11 cellular contexts compared by ENCODE assay signal in genomic region chr19:18208098-18208951, GRCh38. TPM values are rescaled to one million over a fixed set of nuclear protein-coding genes. Genes with fewer than 3 reads are reported as not detected.
DNase-seq lines count a peak whose midpoint lies in the region; ATAC-seq and TF ChIP-seq lines count a peak whose summit lies in the region.
"Had no signal": no experiment of that assay in that cellular context is flagged by ENCODE, and none has a peak within 500 bp of the region (broad histone marks: within the 10 kb centered on the region; RNA-seq: fewer than 3 reads in every experiment).

No MANE protein-coding gene starts in this region.

- H3K9ac ChIP-seq in OCI-LY1 (ENCODE audit: low read length) = no peak overlapping the region
- H3K9ac ChIP-seq: BLaER1 treated with 17β-estradiol and CSF1 and Interleukin-3, amounts not matched to agents 10 nM and 100 nM had no signal

- H3K9me2 ChIP-seq in OCI-LY1 (ENCODE audit: low read depth, low read length) = no peaks in the 10 kb centered on the region

- TF ChIP-seq CTCF in OCI-LY1 (IDR thresholded peaks at IDR 0.05; ENCODE audit: low read length) (peak; percentile 68), kidney epithelial cell (IDR thresholded peaks at IDR 0.05; ENCODE audit: insufficient read depth, low read length, poor library complexity, severe bottlenecking) (peak; percentile 69), transverse colon (IDR thresholded peaks at IDR 0.05) (peak; percentile 38 to 77 (median 72))

- no peak overlapping the region for H2AFZ ChIP-seq in OCI-LY1 (ENCODE audit: low read length)

- TF ChIP-seq EP300 in transverse colon (IDR thresholded peaks at IDR 0.05; ENCODE audit: low read depth) = no peak

- intact Hi-C loops in transverse colon (cut with DNase I; ENCODE audit: low total_unique reads) = loop anchor here (10.0 kb wide), 1 partner anchor 206 kb away; the partner anchor contains the start of gene SSBP4

- DNase-seq in DMS79 treated with DMSO at 0.1 percent for 48 hours (lab: John Stamatoyannopoulos, UW) = peak; percentile 6
- no peak for DNase-seq in DMS79 (lab: John Stamatoyannopoulos, UW)
- peak; percentile 79 for DNase-seq in amniotic epithelial cell (ENCODE audit: low read depth)
- no peak for DNase-seq in kidney epithelial cell (ENCODE audit: low read depth)
- DNase-seq in transverse colon = peak; percentile 38

- H3K36me3 ChIP-seq in OCI-LY1 (ENCODE audit: insufficient read depth, low read length) (no peaks in the 10 kb centered on the region), kidney epithelial cell (ENCODE audit: control insufficient read depth, insufficient read depth, low read length) (no peaks in the 10 kb centered on the region), transverse colon (no peaks in the 10 kb centered on the region)

- peaks cover 14% of the 10 kb centered on the region for H3K4me1 ChIP-seq in OCI-LY1 (ENCODE audit: insufficient read depth, low read length, severe bottlenecking)
- H3K4me1 ChIP-seq in transverse colon = peaks cover 0 to 19% (median 15%) of the 10 kb centered on the region in 4 donors

- peaks cover 4% of the 10 kb centered on the region; the same call in 1 of the 2 replicates for H3K27me3 ChIP-seq in OCI-LY1 (ENCODE audit: insufficient read depth, low read length)
- H3K27me3 ChIP-seq in kidney epithelial cell (ENCODE audit: control insufficient read depth, insufficient read depth, low read length) = peaks cover 16% of the 10 kb centered on the region
- H3K27me3 ChIP-seq in transverse colon = peaks cover 12% of the 10 kb centered on the region
- H3K27me3 ChIP-seq: BLaER1 treated with 17β-estradiol and CSF1 and Interleukin-3, amounts not matched to agents 10 nM and 100 nM had no signal

- ATAC-seq in GM18861 (IDR thresholded peaks at IDR 0.05; ENCODE audit: unreplicated experiment) = no peak
- ATAC-seq in GM18907 (IDR thresholded peaks at IDR 0.05; ENCODE audit: unreplicated experiment) = no peak

- H3K27ac ChIP-seq in OCI-LY1 (ENCODE audit: low read depth, low read length, poor library complexity, severe bottlenecking) (no peak overlapping the region), transverse colon (no peak overlapping the region)
- H3K27ac ChIP-seq: BLaER1 treated with 17β-estradiol and CSF1 and Interleukin-3, amounts not matched to agents 10 nM and 100 nM; skin epidermis had no signal

- H3K4me2 ChIP-seq in OCI-LY1 (ENCODE audit: low read length) = no peak overlapping the region
- H3K4me2 ChIP-seq: BLaER1 treated with 17β-estradiol and CSF1 and Interleukin-3, amounts not matched to agents 10 nM and 100 nM had no signal

- H3K9me3 ChIP-seq in OCI-LY1 (ENCODE audit: low read length) (no peaks in the 10 kb centered on the region), transverse colon (no peaks in the 10 kb centered on the region)
- H3K9me3 ChIP-seq: BLaER1 treated with 17β-estradiol and CSF1 and Interleukin-3, amounts not matched to agents 10 nM and 100 nM had no signal

- in situ Hi-C loops in transverse colon (cut with MboI; ENCODE audit: low pct_ligation_motif_present in 1 of 4, low pct_unique_long_range_greater_than_20kb in 1 of 4, low sequenced_read_pairs in 3 of 4) = loop anchor here in 1 of 4 donors (25.0 kb wide), 1 partner anchor 129 kb away; the partner anchor contains the start of gene PGPEP1

- 20 to 33% methylated on average over 3 to 24 of the region's 32 CpGs for WGBS in transverse colon (ENCODE audit: low coverage in 1 of 2), 2 donors

- no peaks in the 10 kb centered on the region for H3F3A ChIP-seq in OCI-LY1 (ENCODE audit: insufficient read depth, low read length)

- no peak overlapping the region for H3K4me3 ChIP-seq in OCI-LY1 (ENCODE audit: low read depth, low read length, poor library complexity, severe bottlenecking)
- no peak overlapping the region for H3K4me3 ChIP-seq in kidney epithelial cell (ENCODE audit: low read depth, low read length)
- H3K4me3 ChIP-seq in transverse colon = no peak overlapping the region
- H3K4me3 ChIP-seq: BLaER1 treated with 17β-estradiol and CSF1 and Interleukin-3, amounts not matched to agents 10 nM and 100 nM; skin epidermis had no signal

- no peak for TF ChIP-seq POLR2A in transverse colon (IDR thresholded peaks at IDR 0.05)

- no peaks in the 10 kb centered on the region for H3K79me2 ChIP-seq in OCI-LY1 (ENCODE audit: insufficient read depth, low read length)

- H4K20me1 ChIP-seq in OCI-LY1 (ENCODE audit: insufficient read depth, low read length) = no peaks in the 10 kb centered on the region

RNA-seq across cellular contexts. Expression of gene RAB3A, which starts 4.5 kb away (rescaled TPM):
- total RNA-seq in kidney epithelial cell = 0.07 and 0.38 TPM in 2 replicates
- 1 to 10 TPM in 3 of 4 donors, not detected in 1; 2.2 to 8.6 (median 3.8) TPM for total RNA-seq in transverse colon

RNA-seq across cellular contexts. Expression of gene MPV17L2, which starts 15.3 kb away (rescaled TPM):
- total RNA-seq in kidney epithelial cell = 70.6 and 71.8 TPM in 2 replicates
- total RNA-seq in transverse colon = 10 to 100 TPM in 3 of 4 donors, 1 to 10 TPM in 1; 1.6 to 22.3 (median 12.6) TPM

RNA-seq across cellular contexts. Expression of gene PDE4C, which starts 17.9 kb away (rescaled TPM):
- 0.34 and 0.42 TPM in 2 replicates for total RNA-seq in kidney epithelial cell
- 10 to 100 TPM in 2 of 4 donors, 1 to 10 TPM in 2; 3.0 to 18.3 (median 7.7) TPM for total RNA-seq in transverse colon
- total RNA-seq: activated CD8-positive, alpha-beta memory T cell treated with anti-CD3 and anti-CD28 coated beads for 36 hours had no signal

RNA-seq across cellular contexts. Expression of gene IFI30, which starts 34.7 kb away (rescaled TPM):
- total RNA-seq in kidney epithelial cell = 9.2 and 14.1 TPM in 2 replicates
- 10 to 100 TPM in 3 of 4 donors, 1 to 10 TPM in 1; 10.0 to 50.8 (median 32.8) TPM for total RNA-seq in transverse colon

RNA-seq across cellular contexts. Expression of gene PIK3R2, which starts 55.4 kb away (rescaled TPM):
- total RNA-seq in kidney epithelial cell = 41.4 and 42.4 TPM in 2 replicates
- total RNA-seq in transverse colon = 100 to 1,000 TPM in 1 of 4 donors, 10 to 100 TPM in 3; 30.5 to 135 (median 31.2) TPM

Comparison
In these comparisons a context has a peak if more than half of its experiments do, and no peak if none do; other contexts are left out.
1. DNase-seq: peak in DMS79 treated with DMSO at 0.1 percent for 48 hours (single experiment), amniotic epithelial cell (single experiment) and transverse colon (single experiment); none in DMS79 (single experiment) and kidney epithelial cell (single experiment).
2. Peak in every context shown above with its lines, with median percentiles within 50 percentile points of each other: CTCF ChIP-seq.